ENCODE assay signal across 15 cellular contexts in the genomic region with DNA sequence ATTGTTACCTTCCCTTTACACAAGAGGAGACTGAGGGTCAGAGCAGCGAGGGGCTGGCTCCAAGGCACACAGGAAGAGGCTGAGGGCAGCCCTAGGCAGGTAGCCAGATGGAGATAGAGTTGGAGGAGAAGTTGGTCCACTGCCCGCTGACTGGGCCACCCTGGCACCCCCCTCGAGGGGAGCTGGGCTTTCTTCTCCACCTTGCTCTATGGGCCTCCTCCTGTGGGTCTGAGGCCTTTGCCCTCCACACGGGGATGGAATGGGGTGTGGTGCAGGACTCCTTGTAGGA.
DNase-seq lines count a peak whose midpoint lies in the region; ATAC-seq and TF ChIP-seq lines count a peak whose summit lies in the region.
"Had no signal": no experiment of that assay in that cellular context is flagged by ENCODE, and none has a peak within 500 bp of the region (broad histone marks: within the 10 kb centered on the region; RNA-seq: fewer than 3 reads in every experiment).

No MANE protein-coding gene starts in this region.

- no peak overlapping the region for H3K9ac ChIP-seq in mesenchymal stem cell (ENCODE audit: low read length)

- no peaks in the 10 kb centered on the region for H3K36me3 ChIP-seq in mesenchymal stem cell (ENCODE audit: control insufficient read depth in 1 of 2, insufficient read depth in 2 of 2, low read depth in 1 of 2, low read length in 2 of 2)
- H3K36me3 ChIP-seq: esophagus squamous epithelium had no signal

- H3K4me3 ChIP-seq in mesenchymal stem cell (ENCODE audit: insufficient read depth in 1 of 2, low read depth in 1 of 2, low read length in 2 of 2), result no peak overlapping the region

- no peak overlapping the region for H3K14ac ChIP-seq in mesenchymal stem cell (ENCODE audit: low read length in 2 of 2)

- no peak overlapping the region for H3K4ac ChIP-seq in mesenchymal stem cell (ENCODE audit: low read depth in 1 of 2, low read length in 2 of 2)

- peaks cover 5% of the 10 kb centered on the region for H3K9me3 ChIP-seq in T-helper 17 cell (ENCODE audit: control insufficient read depth, low read length, poor library complexity, severe bottlenecking)
- H3K9me3 ChIP-seq in mesenchymal stem cell (ENCODE audit: control insufficient read depth, low read length), result peaks cover 8% of the 10 kb centered on the region

- H2BK12ac ChIP-seq in mesenchymal stem cell (ENCODE audit: low read length in 2 of 2), result no peak overlapping the region

- no peak overlapping the region for H2AFZ ChIP-seq in mesenchymal stem cell (ENCODE audit: low read depth, low read length)

- no peak overlapping the region for H2BK5ac ChIP-seq in mesenchymal stem cell (ENCODE audit: low read depth, low read length, poor library complexity, severe bottlenecking)

- H3K4me3 Mint-ChIP-seq in HFFc6 (peak overlapping the region; percentile 27; the same call in 1 of the 2 replicates), T-helper 17 cell (peak overlapping the region; percentile 84)
- H3K4me3 Mint-ChIP-seq in stimulated activated naive B cell treated with anti-CD40 and anti-IgM and Interleukin-4, amounts not matched to agents 10 μg/mL and 1 μg/mL and 100 μg/mL, for 72 hours, result peak overlapping the region; percentile 82 to 86

- H3K4me1 Mint-ChIP-seq in HFFc6 (ENCODE audit: low read depth), result peaks cover 25% of the 10 kb centered on the region
- H3K4me1 Mint-ChIP-seq in T-helper 17 cell, result peaks cover 13% of the 10 kb centered on the region
- H3K4me1 Mint-ChIP-seq in stimulated activated naive B cell treated with anti-CD40 and anti-IgM and Interleukin-4, amounts not matched to agents 10 μg/mL and 1 μg/mL and 100 μg/mL, for 72 hours, result peaks cover 3 to 20% of the 10 kb centered on the region in 2 donors

- H3K27ac Mint-ChIP-seq in HFFc6, result no peak overlapping the region
- no peak overlapping the region for H3K27ac Mint-ChIP-seq in T-helper 17 cell
- H3K27ac Mint-ChIP-seq in stimulated activated naive B cell treated with anti-CD40 and anti-IgM and Interleukin-4, amounts not matched to agents 10 μg/mL and 1 μg/mL and 100 μg/mL, for 72 hours, result no peak overlapping the region
- H3K27ac Mint-ChIP-seq: CD4-positive, alpha-beta T cell; memory B cell; stimulated activated naive CD8-positive, alpha-beta T cell treated with anti-CD3 and anti-CD28 coated beads, Interleukin-15, Interleukin-2, amounts not matched to agents 100 ng/mL and 50 ng/mL, for 24 hours had no signal

- no peaks in the 10 kb centered on the region for H3K79me1 ChIP-seq in mesenchymal stem cell (replicated peaks; ENCODE audit: low read length, poor library complexity, severe bottlenecking)

- peaks cover 5% of the 10 kb centered on the region for H3K4me1 ChIP-seq in mesenchymal stem cell (ENCODE audit: control insufficient read depth, insufficient read depth, low read depth, low read length)

- H3K27me3 ChIP-seq in mesenchymal stem cell (ENCODE audit: control insufficient read depth in 1 of 2, insufficient read depth in 1 of 2, low read length in 2 of 2), result peaks cover 47 to 52% of the 10 kb centered on the region in 2 experiments

- no peak overlapping the region for H2AK5ac ChIP-seq in mesenchymal stem cell (ENCODE audit: low read length, severe bottlenecking)

- H3K4me2 ChIP-seq in mesenchymal stem cell (ENCODE audit: low read length, poor library complexity, severe bottlenecking), result no peak overlapping the region

- peaks cover 18% of the 10 kb centered on the region for H3K27me3 Mint-ChIP-seq in HFFc6 (ENCODE audit: insufficient read depth)
- peaks cover 70% of the 10 kb centered on the region for H3K27me3 Mint-ChIP-seq in T-helper 17 cell
- peaks cover 47 to 56% of the 10 kb centered on the region in 2 donors for H3K27me3 Mint-ChIP-seq in stimulated activated naive B cell treated with anti-CD40 and anti-IgM and Interleukin-4, amounts not matched to agents 10 μg/mL and 1 μg/mL and 100 μg/mL, for 72 hours

- no peak overlapping the region for H4K91ac ChIP-seq in mesenchymal stem cell (ENCODE audit: low read length)

- H2BK15ac ChIP-seq in mesenchymal stem cell (ENCODE audit: low read depth, poor library complexity, severe bottlenecking), result peak overlapping the region; percentile 77

- H3K27ac ChIP-seq in mesenchymal stem cell (ENCODE audit: low read length, poor library complexity, severe bottlenecking), result no peak overlapping the region

- no peak overlapping the region for H2BK120ac ChIP-seq in mesenchymal stem cell (ENCODE audit: low read depth, low read length)

- no peak overlapping the region for H3K18ac ChIP-seq in mesenchymal stem cell (ENCODE audit: low read depth in 1 of 2, low read length in 2 of 2)

- no peak overlapping the region for H3K23ac ChIP-seq in mesenchymal stem cell (ENCODE audit: low read length in 2 of 2)

- peak overlapping the region; percentile 75 for H4K8ac ChIP-seq in mesenchymal stem cell (ENCODE audit: low read length)

- ATAC-seq in T-helper 17 cell (no peak), HG03280 (IDR thresholded peaks at IDR 0.05; ENCODE audit: unreplicated experiment) (no peak)
- no peak for ATAC-seq in stimulated activated naive B cell treated with anti-CD40 and anti-IgM and Interleukin-4, amounts not matched to agents 10 μg/mL and 1 μg/mL and 100 μg/mL, for 72 hours (replicated peaks)
- ATAC-seq: activated CD4-positive, CD25-positive, alpha-beta regulatory T cell treated with anti-CD3 and anti-CD28 coated beads, Interleukin-2, amount 50 U/mL, for 24 hours had no signal

- DNase-seq in HFFc6 (no peak), T-helper 17 cell (no peak), mesenchymal stem cell (no peak), mesenteric fat pad (ENCODE audit: low spot score) (no peak)
- DNase-seq in stimulated activated naive B cell treated with anti-CD40 and anti-IgM and Interleukin-4, amounts not matched to agents 10 μg/mL and 1 μg/mL and 100 μg/mL, for 72 hours, result no peak
- DNase-seq in activated CD4-positive, alpha-beta T cell treated with anti-CD3 and anti-CD28 coated beads for 4 hours, result no peak
- DNase-seq: activated T-cell treated with anti-CD3 and anti-CD28 coated beads for 4 hours; CD4-positive, alpha-beta T cell; esophagus squamous epithelium; GF-D8; T-helper 1 cell had no signal

- TF ChIP-seq CTCF in HFFc6 (IDR thresholded peaks at IDR 0.05), result no peak

- H3K9me3 Mint-ChIP-seq in HFFc6, result peaks cover 8% of the 10 kb centered on the region
- H3K9me3 Mint-ChIP-seq in stimulated activated naive B cell treated with anti-CD40 and anti-IgM and Interleukin-4, amounts not matched to agents 10 μg/mL and 1 μg/mL and 100 μg/mL, for 72 hours, result peaks cover 0 to 5% of the 10 kb centered on the region in 2 donors

- WGBS in mesenchymal stem cell, result 49% methylated on average over 4 of the region's 4 CpGs

- H3K36me3 Mint-ChIP-seq in HFFc6 (ENCODE audit: low read depth), result peaks cover 6% of the 10 kb centered on the region; the same call in 1 of the 2 replicates
- peaks cover 8% of the 10 kb centered on the region for H3K36me3 Mint-ChIP-seq in T-helper 17 cell (ENCODE audit: low read depth)
- no peaks in the 10 kb centered on the region for H3K36me3 Mint-ChIP-seq in stimulated activated naive B cell treated with anti-CD40 and anti-IgM and Interleukin-4, amounts not matched to agents 10 μg/mL and 1 μg/mL and 100 μg/mL, for 72 hours
- H3K36me3 Mint-ChIP-seq: memory B cell had no signal

Comparison
In these comparisons a context has a peak if more than half of its experiments do, and no peak if none do; other contexts are left out.
1. H3K4me3 Mint-ChIP-seq: peak in every context shown above with its lines; median percentile 84 in T-helper 17 cell; 84 in stimulated activated naive B cell treated with anti-CD40 and anti-IgM and Interleukin-4, amounts not matched to agents 10 μg/mL and 1 μg/mL and 100 μg/mL, for 72 hours; 27 in HFFc6.